Comparison of ENCODE assay signal across 29 cellular contexts in the genomic region with DNA sequence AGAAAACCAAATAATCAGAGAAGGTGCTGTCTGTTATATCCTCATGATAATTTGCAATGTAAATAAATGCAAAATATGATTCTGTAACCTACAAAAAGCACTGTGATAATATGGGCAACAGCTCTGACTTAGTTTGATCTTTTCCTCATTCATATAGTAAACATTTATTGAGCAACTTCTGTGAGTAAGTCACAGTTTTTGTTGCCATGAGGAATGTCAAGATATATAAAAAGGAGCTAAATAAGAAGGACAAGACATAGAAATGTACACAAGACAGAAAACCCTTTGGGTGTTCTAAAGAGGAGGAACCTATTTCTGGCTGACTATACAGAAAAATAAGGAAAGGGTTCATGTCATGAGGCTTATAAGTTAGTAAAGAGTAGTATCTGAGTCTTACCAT. TPM values are rescaled to one million over a fixed set of nuclear protein-coding genes. Genes with fewer than 3 reads are reported as not detected.
A peak's percentile ranks its signal among the peaks of the same experiment; 100 is the strongest.
DNase-seq lines count a peak whose midpoint lies in the region; FAIRE-seq and TF ChIP-seq lines count a peak whose summit lies in the region.
"Had no signal": no experiment of that assay in that cellular context is flagged by ENCODE, and none has a peak within 500 bp of the region (broad histone marks: within the 10 kb centered on the region; RNA-seq: fewer than 3 reads in every experiment).

No MANE protein-coding gene starts in this region.

- no peaks in the 10 kb centered on the region for H3K36me3 ChIP-seq in breast epithelium
- H3K36me3 ChIP-seq in bronchial epithelial cell (ENCODE audit: control insufficient read depth, insufficient read depth, low read length), result peaks cover under 1% of the 10 kb centered on the region
- H3K36me3 ChIP-seq in hepatocyte (replicated peaks; ENCODE audit: insufficient read depth, low read depth), result no peaks in the 10 kb centered on the region
- H3K36me3 ChIP-seq: BE2C, HAP-1 had no signal

- peaks cover 28% of the 10 kb centered on the region for H3K4me1 Mint-ChIP-seq in MCF 10A (ENCODE audit: insufficient read depth, unreplicated experiment)
- H3K4me1 Mint-ChIP-seq: CD14-positive monocyte; CD8-positive, alpha-beta memory T cell had no signal

- no peak overlapping the region for H3K4me2 ChIP-seq in hepatocyte

- peak overlapping the region; percentile 66 for H3K27ac Mint-ChIP-seq in MCF 10A (ENCODE audit: low read depth, unreplicated experiment)
- H3K27ac Mint-ChIP-seq: CD14-positive monocyte; CD8-positive, alpha-beta memory T cell had no signal

- peaks cover 15% of the 10 kb centered on the region for H3K79me2 ChIP-seq in hepatocyte

- BruUV-seq in MCF 10A (replicated peaks; lab: Mats Ljungman, UMichigan), result no TSS peak

- no peaks in the 10 kb centered on the region for H3K9me3 ChIP-seq in breast epithelium
- H3K9me3 ChIP-seq in hepatocyte (ENCODE audit: low read depth), result no peaks in the 10 kb centered on the region
- H3K9me3 ChIP-seq: BE2C, HAP-1 had no signal

- DNase-seq in MCF 10A (ENCODE audit: unreplicated experiment) (peak; percentile 30), breast epithelium (ENCODE audit: low spot score in 2 of 2) (no peak), bronchial epithelial cell (ENCODE audit: low read depth) (peak; percentile 65), fibroblast of pulmonary artery (ENCODE audit: low read depth) (peak; percentile 37), hippocampal formation (lab: John Stamatoyannopoulos, UW) (no peak), Kasumi-1 (lab: John Stamatoyannopoulos, UW) (no peak), hepatocyte (ENCODE audit: low spot score) (no peak), NCI-H2029 treated with DMSO at 0.1 percent for 48 hours (lab: John Stamatoyannopoulos, UW) (no peak)
- DNase-seq: BE2C; CD8-positive, alpha-beta memory T cell; DMS 273 treated with DMSO at 0.1 percent for 48 hours; DMS79; EL; GDM1; GOT3; KG1; NCI-H1048; NCI-H1417; NCI-H1694; NCI-H2081 treated with DMSO at 0.1 percent for 48 hours; NCI-H2171 treated with DMSO at 0.1 percent for 48 hours; NCI-H345; NCI-H510A treated with DMSO at 0.1 percent for 48 hours; RPMI8226; SHP77 had no signal

- FAIRE-seq in bronchial epithelial cell (lab: Jason Lieb, UNC), result no peak
- FAIRE-seq: GM12878 had no signal

- no peak overlapping the region for H3K4me3 Mint-ChIP-seq in MCF 10A (ENCODE audit: unreplicated experiment)
- H3K4me3 Mint-ChIP-seq: CD14-positive monocyte; CD8-positive, alpha-beta memory T cell had no signal

- no peaks in the 10 kb centered on the region for H3K9me2 ChIP-seq in hepatocyte (replicated peaks; ENCODE audit: insufficient read depth)

- H3K9me3 Mint-ChIP-seq in MCF 10A (ENCODE audit: unreplicated experiment), result peaks cover 5% of the 10 kb centered on the region
- H3K9me3 Mint-ChIP-seq: CD8-positive, alpha-beta memory T cell had no signal

- intact Hi-C loops in MCF 10A (cut with micrococcal nuclease) (no loop called here), breast epithelium (cut with DNase I; ENCODE audit: low total_unique reads) (no loop called here)

- no peaks in the 10 kb centered on the region for H4K20me1 ChIP-seq in hepatocyte (ENCODE audit: insufficient read depth, poor library complexity, severe bottlenecking)

- TF ChIP-seq POLR2A in breast epithelium (IDR thresholded peaks at IDR 0.05), result no peak

- no peak overlapping the region for H3K4me3 ChIP-seq in breast epithelium
- no peak overlapping the region for H3K4me3 ChIP-seq in bronchial epithelial cell (ENCODE audit: low read depth, low read length)
- no peak overlapping the region for H3K4me3 ChIP-seq in fibroblast of pulmonary artery (replicated peaks; ENCODE audit: low read depth, low read length)
- H3K4me3 ChIP-seq in hepatocyte, result no peak overlapping the region
- H3K4me3 ChIP-seq: GM12878, HAP-1 had no signal

- H3K27me3 ChIP-seq in breast epithelium, result no peaks in the 10 kb centered on the region
- no peaks in the 10 kb centered on the region for H3K27me3 ChIP-seq in bronchial epithelial cell (ENCODE audit: control insufficient read depth, insufficient read depth, low read length)
- H3K27me3 ChIP-seq in hepatocyte, result no peaks in the 10 kb centered on the region
- H3K27me3 ChIP-seq: BE2C had no signal

- TF ChIP-seq CTCF in MCF 10A (IDR thresholded peaks at IDR 0.05; ENCODE audit: unreplicated experiment), result no peak
- TF ChIP-seq CTCF in breast epithelium (IDR thresholded peaks at IDR 0.05), result no peak
- TF ChIP-seq CTCF in bronchial epithelial cell (IDR thresholded peaks at IDR 0.05; ENCODE audit: insufficient read depth, low read length, severe bottlenecking), result no peak
- TF ChIP-seq CTCF in fibroblast of pulmonary artery (IDR thresholded peaks at IDR 0.05; ENCODE audit: low read length, missing control alignments), result no peak
- TF ChIP-seq CTCF in hepatocyte (IDR thresholded peaks at IDR 0.05; ENCODE audit: poor library complexity), result no peak

- CTCF ChIA-PET in MCF 10A (lab: Yijun Ruan, JAX), result interaction anchor here (0.6 to 1.3 kb wide), 3 partner anchors 9 to 97 kb away, joined by 3 read pairs; no protein-coding TSS in a partner anchor

- POLR2A ChIA-PET in MCF 10A (lab: Yijun Ruan, JAX), result interaction anchor here (0.6 to 1.4 kb wide), 5 partner anchors 10 to 44 kb away, joined by 3 to 6 read pairs (median 4); partner anchors contain the start of gene ARSJ

- H2AFZ ChIP-seq in hepatocyte, result no peak overlapping the region

- H3K27me3 Mint-ChIP-seq in MCF 10A (ENCODE audit: insufficient read depth, unreplicated experiment), result no peaks in the 10 kb centered on the region

- peaks cover 6% of the 10 kb centered on the region for H3K36me3 Mint-ChIP-seq in MCF 10A (ENCODE audit: insufficient read depth, unreplicated experiment)
- H3K36me3 Mint-ChIP-seq: CD14-positive monocyte had no signal

- H3K27ac ChIP-seq in breast epithelium (no peak overlapping the region), hepatocyte (no peak overlapping the region)
- H3K27ac ChIP-seq: 22Rv1 had no signal

- H3K4me1 ChIP-seq in breast epithelium (no peaks in the 10 kb centered on the region), hepatocyte (ENCODE audit: insufficient read depth) (no peaks in the 10 kb centered on the region)
- H3K4me1 ChIP-seq: BE2C, HAP-1 had no signal

RNA-seq across cellular contexts. Expression of gene ARSJ, which starts 44.3 kb away (rescaled TPM):
- total RNA-seq in MCF 10A (2022) (36.2 and 50.7 TPM in 2 replicates), breast epithelium (10 to 100 TPM in 1 of 3 donors, 1 to 10 TPM in 2; 1.1 to 10.7 (median 8.8) TPM), bronchial epithelial cell (23.3 and 29.0 TPM in 2 replicates), hepatocyte (13.8 TPM in 2 replicates)
- polyA plus RNA-seq in hepatocyte, result 7.6 and 11.3 TPM in 2 replicates
- total RNA-seq: CD8-positive, alpha-beta memory T cell had no signal
- polyA plus RNA-seq: CD14-positive monocyte had no signal

Comparison
In these comparisons a context has a peak if more than half of its experiments do, and no peak if none do; other contexts are left out.
1. DNase-seq: peak in MCF 10A (single experiment), bronchial epithelial cell (single experiment) and fibroblast of pulmonary artery (single experiment); none in breast epithelium (0 of 2), hippocampal formation (0 of 2), Kasumi-1 (0 of 2), hepatocyte (single experiment) and NCI-H2029 treated with DMSO at 0.1 percent for 48 hours (single experiment).